ENCODE assay signal across 13 cellular contexts in genomic region chr13:24683370-24683769, GRCh38. TPM values are rescaled to one million over a fixed set of nuclear protein-coding genes. Genes with fewer than 3 reads are reported as not detected.
A peak's percentile ranks its signal among the peaks of the same experiment; 100 is the strongest.
DNase-seq lines count a peak whose midpoint lies in the region; ATAC-seq and TF ChIP-seq lines count a peak whose summit lies in the region.
"Had no signal": no experiment of that assay in that cellular context is flagged by ENCODE, and none has a peak within 500 bp of the region (broad histone marks: within the 10 kb centered on the region; RNA-seq: fewer than 3 reads in every experiment).

No MANE protein-coding gene starts in this region.

- no TSS peak for BruUV-seq in OCI-LY7 (replicated peaks; lab: Mats Ljungman, UMichigan)

- H3K9me3 ChIP-seq in right lobe of liver (no peaks in the 10 kb centered on the region), OCI-LY7 (ENCODE audit: low read length) (no peaks in the 10 kb centered on the region)

- H3K27me3 Mint-ChIP-seq in activated naive CD8-positive, alpha-beta T cell = peaks cover 14% of the 10 kb centered on the region
- H3K27me3 Mint-ChIP-seq in activated naive CD8-positive, alpha-beta T cell treated with anti-CD3 and anti-CD28 coated beads for 36 hours = peaks cover 51% of the 10 kb centered on the region

- peaks cover 15 to 18% of the 10 kb centered on the region in 2 donors for H3K27me3 ChIP-seq in right lobe of liver

- H3K9me3 Mint-ChIP-seq in activated naive CD8-positive, alpha-beta T cell (ENCODE audit: low read depth) = no peaks in the 10 kb centered on the region
- no peaks in the 10 kb centered on the region for H3K9me3 Mint-ChIP-seq in activated naive CD8-positive, alpha-beta T cell treated with anti-CD3 and anti-CD28 coated beads for 36 hours
- H3K9me3 Mint-ChIP-seq: H9 had no signal

- H3K4me3 ChIP-seq in right lobe of liver = no peak overlapping the region
- no peak overlapping the region for H3K4me3 ChIP-seq in OCI-LY7 (ENCODE audit: low read depth, low read length, poor library complexity, severe bottlenecking)

- intact Hi-C loops in right lobe of liver (cut with DNase I) (no loop called here), OCI-LY7 (cut with micrococcal nuclease; ENCODE audit: unreplicated experiment) (loop anchor here (10.0 kb wide), 1 partner anchor 301 kb away; no protein-coding TSS in a partner anchor)

- ATAC-seq in right lobe of liver = peak; percentile 85 to 91 (median 88)
- ATAC-seq in GM19455 (IDR thresholded peaks at IDR 0.05; ENCODE audit: unreplicated experiment) = no peak

- H3K27ac ChIP-seq in right lobe of liver = peak overlapping the region in 1 of 3 donors; percentile 52
- no peak overlapping the region for H3K27ac ChIP-seq in OCI-LY7 (ENCODE audit: low read depth, low read length, poor library complexity, severe bottlenecking)

- no peaks in the 10 kb centered on the region for H3K36me3 Mint-ChIP-seq in activated naive CD8-positive, alpha-beta T cell
- no peaks in the 10 kb centered on the region for H3K36me3 Mint-ChIP-seq in activated naive CD8-positive, alpha-beta T cell treated with anti-CD3 and anti-CD28 coated beads for 36 hours

- H3K4me3 Mint-ChIP-seq in activated naive CD8-positive, alpha-beta T cell = no peak overlapping the region
- no peak overlapping the region for H3K4me3 Mint-ChIP-seq in activated naive CD8-positive, alpha-beta T cell treated with anti-CD3 and anti-CD28 coated beads for 36 hours
- H3K4me3 Mint-ChIP-seq: H9 had no signal

- H3K79me2 ChIP-seq in OCI-LY7 (ENCODE audit: insufficient read depth, low read depth, low read length) = no peaks in the 10 kb centered on the region

- POLR2A ChIA-PET in OCI-LY7 (lab: Charles Lee) = no interaction called here

- no peak overlapping the region for H2AFZ ChIP-seq in OCI-LY7 (ENCODE audit: low read length)

- peak overlapping the region; percentile 28 for H3K27ac Mint-ChIP-seq in activated naive CD8-positive, alpha-beta T cell
- no peak overlapping the region for H3K27ac Mint-ChIP-seq in activated naive CD8-positive, alpha-beta T cell treated with anti-CD3 and anti-CD28 coated beads for 36 hours

- in situ Hi-C loops in SK-MEL-5 (cut with HindIII; ENCODE audit: low pct_unique_long_range_greater_than_20kb, low sequenced_read_pairs) = no loop called here

- WGBS in right lobe of liver (ENCODE audit: insufficient coverage, low coverage, low lambda C conversion rate, missing lambda C conversion rate) = 32% methylated on average over 5 of the region's 5 CpGs

- H3K4me2 ChIP-seq in OCI-LY7 (ENCODE audit: low read length) = no peak overlapping the region

- peaks cover 0 to 21% (median 7%) of the 10 kb centered on the region in 4 donors for H3K4me1 ChIP-seq in right lobe of liver
- H3K4me1 ChIP-seq in OCI-LY7 (ENCODE audit: insufficient read depth, low read length, poor library complexity, severe bottlenecking) = peaks cover 30% of the 10 kb centered on the region

- CTCF ChIA-PET in OCI-LY7 (lab: Charles Lee; ENCODE audit: unreplicated experiment) = interaction anchor here (0.9 to 1.2 kb wide), 3 partner anchors 9 to 11 kb away, joined by 3 read pairs; no protein-coding TSS in a partner anchor

- no peaks in the 10 kb centered on the region for H4K20me1 ChIP-seq in OCI-LY7 (ENCODE audit: insufficient read depth, low read length)

- no peak for DNase-seq in activated naive CD8-positive, alpha-beta T cell treated with anti-CD3 and anti-CD28 coated beads for 36 hours
- DNase-seq in SK-MEL-5 (ENCODE audit: low read depth, low spot score) = peak; percentile 1
- no peak for DNase-seq in right lobe of liver
- DNase-seq in OCI-LY7 (ENCODE audit: low spot score) = no peak
- no peak for DNase-seq in NCI-H748 (lab: John Stamatoyannopoulos, UW; ENCODE audit: unreplicated experiment)
- DNase-seq in activated CD4-positive, alpha-beta T cell treated with anti-CD3 and anti-CD28 coated beads for 1 hour = no peak
- DNase-seq: NCI-H187 treated with DMSO at 0.1 percent for 48 hours, NCI-H2171 treated with DMSO at 0.1 percent for 48 hours, NCI-H774 had no signal

- H3K4me1 Mint-ChIP-seq in activated naive CD8-positive, alpha-beta T cell (ENCODE audit: low read depth) = peaks cover 33% of the 10 kb centered on the region
- peaks cover 35% of the 10 kb centered on the region for H3K4me1 Mint-ChIP-seq in activated naive CD8-positive, alpha-beta T cell treated with anti-CD3 and anti-CD28 coated beads for 36 hours

- no peaks in the 10 kb centered on the region for H3K36me3 ChIP-seq in right lobe of liver
- H3K36me3 ChIP-seq in OCI-LY7 (ENCODE audit: insufficient read depth, low read length) = no peaks in the 10 kb centered on the region

- no peaks in the 10 kb centered on the region for H3K9me2 ChIP-seq in OCI-LY7 (ENCODE audit: insufficient read depth, low read length)

- no peak for TF ChIP-seq CTCF in right lobe of liver (IDR thresholded peaks at IDR 0.05)
- no peak for TF ChIP-seq CTCF in OCI-LY7 (conservative IDR thresholded peaks at IDR 0.05; ENCODE audit: low read length)

- no peak for TF ChIP-seq POLR2A in right lobe of liver (IDR thresholded peaks at IDR 0.05)

RNA-seq across cellular contexts. Expression of gene ATP12A, which starts 3.2 kb away (rescaled TPM):
- under 1 TPM; 0.66 TPM for total RNA-seq in activated naive CD8-positive, alpha-beta T cell treated with anti-CD3 and anti-CD28 coated beads for 36 hours
- total RNA-seq in SK-MEL-5 (2014; rRNA removed; shearing (Covaris generic)) = 0.48 and 0.72 TPM in 2 replicates
- 0.17 and 0.28 TPM in 2 replicates for polyA plus RNA-seq in SK-MEL-5 (2015; cell fraction: cytosol; rRNA removed)
- 0.96 and 0.98 TPM in 2 replicates for polyA plus RNA-seq in SK-MEL-5 (2015; cell fraction: nucleus; rRNA removed)
- total RNA-seq in right lobe of liver (not detected), OCI-LY7 (2022) (not detected in 2 replicates)
- total RNA-seq in OCI-LY7 (2014; rRNA removed; shearing (Covaris generic)) = not detected in 2 replicates
- total RNA-seq: HT-29 had no signal
